ENCODE assay signal across 8 cellular contexts in genomic region chr3:62201438-62202035, GRCh38.
A peak's percentile ranks its signal among the peaks of the same experiment; 100 is the strongest.
DNase-seq lines count a peak whose midpoint lies in the region; ATAC-seq, FAIRE-seq and TF ChIP-seq lines count a peak whose summit lies in the region.

No MANE protein-coding gene starts in this region.

- H3K4me3 ChIP-seq in AG04449 (ENCODE audit: low read depth, low read length) (no peak overlapping the region), colonic mucosa (no peak overlapping the region)

- H3K36me3 ChIP-seq in colonic mucosa: no peaks in the 10 kb centered on the region

- no peak overlapping the region for H3K27ac ChIP-seq in colonic mucosa

- FAIRE-seq in GM12892 (lab: Jason Lieb, UNC): peak; percentile 92

- no peaks in the 10 kb centered on the region for H3K4me1 ChIP-seq in colonic mucosa

- peak; percentile 43 for TF ChIP-seq CTCF in AG04449 (IDR thresholded peaks at IDR 0.05; ENCODE audit: insufficient read depth, low read length, missing control alignments)
- peak; percentile 58 for TF ChIP-seq CTCF in colonic mucosa (IDR thresholded peaks at IDR 0.05)

- no peak overlapping the region for H3K9ac ChIP-seq in colonic mucosa (ENCODE audit: low read depth in 2 of 2, low read length in 2 of 2)

- no peak for ATAC-seq in GM21423 (IDR thresholded peaks at IDR 0.05; ENCODE audit: unreplicated experiment)

- H3K9me3 ChIP-seq in colonic mucosa: no peaks in the 10 kb centered on the region

- TF ChIP-seq POLR2A in GM12892 (IDR thresholded peaks at IDR 0.05; ENCODE audit: low read depth, low read length): no peak

- POLR2A ChIA-PET in AG04449 (lab: Yijun Ruan, JAX): no interaction called here

- intact Hi-C loops in colonic mucosa (cut with DNase I): loop anchor here (5.0 kb wide), 1 partner anchor 361 kb away; no protein-coding TSS in a partner anchor

- no peaks in the 10 kb centered on the region for H3K27me3 ChIP-seq in colonic mucosa

- CTCF ChIA-PET in AG04449 (lab: Yijun Ruan, JAX): interaction anchor here (0.7 to 5.7 kb wide), 31 partner anchors 9 to 1028 kb away, joined by 3 to 51 read pairs (median 4); no protein-coding TSS in a partner anchor

- DNase-seq in AG04449 (ENCODE audit: low read depth, low spot score) (no peak), GM12892 (ENCODE audit: insufficient read length) (no peak), NCI-H748 (lab: John Stamatoyannopoulos, UW; ENCODE audit: unreplicated experiment) (peak; percentile 29), colonic mucosa (no peak), myocyte (ENCODE audit: low read depth) (peak; percentile 54)
- no peak for DNase-seq in activated CD4-positive, CD25-positive, alpha-beta regulatory T cell (lab: John Stamatoyannopoulos, UW)
- DNase-seq in activated effector memory CD4-positive, alpha-beta T cell treated with anti-CD3 and anti-CD28 coated beads, Interleukin-2, amount 50 U/mL, for 16 hours: no peak

Comparison
In these comparisons a context has a peak if more than half of its experiments do, and no peak if none do; other contexts are left out.
1. DNase-seq: peak in NCI-H748 (single experiment) and myocyte (single experiment); none in AG04449 (single experiment), GM12892 (single experiment), colonic mucosa (single experiment), activated CD4-positive, CD25-positive, alpha-beta regulatory T cell (0 of 4) and activated effector memory CD4-positive, alpha-beta T cell treated with anti-CD3 and anti-CD28 coated beads, Interleukin-2, amount 50 U/mL, for 16 hours (single experiment).